In genomic region chr12:108724054-108724889, GRCh38 we compare ENCODE assay signal across 8 cellular contexts. TPM values are rescaled to one million over a fixed set of nuclear protein-coding genes. Genes with fewer than 3 reads are reported as not detected.
A peak's percentile ranks its signal among the peaks of the same experiment; 100 is the strongest.
DNase-seq lines count a peak whose midpoint lies in the region; ATAC-seq and TF ChIP-seq lines count a peak whose summit lies in the region.

No MANE protein-coding gene starts in this region.

- no peaks in the 10 kb centered on the region for H3K36me3 ChIP-seq in HEK293 (ENCODE audit: control insufficient read depth in 2 of 2, insufficient read depth in 1 of 2, low read length in 2 of 2)
- H3K36me3 ChIP-seq in skeletal muscle tissue (ENCODE audit: control insufficient read depth in 3 of 3, insufficient read depth in 3 of 3, low read length in 3 of 3), result no peaks in the 10 kb centered on the region

- H3K27ac ChIP-seq in HEK293 (ENCODE audit: extremely low read depth, low read depth, low read length) (no peak overlapping the region), skeletal muscle tissue (ENCODE audit: low read depth, low read length) (peak overlapping the region; percentile 66)

- H3K4me1 ChIP-seq in HEK293 (ENCODE audit: control insufficient read depth, insufficient read depth, low read length), result peaks cover 45% of the 10 kb centered on the region
- H3K4me1 ChIP-seq in skeletal muscle tissue (ENCODE audit: control insufficient read depth in 3 of 3, insufficient read depth in 3 of 3, low read length in 3 of 3), result peaks cover 50 to 72% (median 57%) of the 10 kb centered on the region in 3 donors

- H3K27me3 ChIP-seq in skeletal muscle tissue (ENCODE audit: control insufficient read depth in 3 of 3, insufficient read depth in 3 of 3, low read length in 3 of 3), result no peaks in the 10 kb centered on the region

- H3K9me3 ChIP-seq in HEK293 (ENCODE audit: control insufficient read depth, insufficient read depth, low read depth, low read length) (no peaks in the 10 kb centered on the region), skeletal muscle tissue (ENCODE audit: control insufficient read depth in 3 of 3, low read length in 3 of 3) (no peaks in the 10 kb centered on the region)

- H3K9ac ChIP-seq in skeletal muscle tissue (ENCODE audit: low read depth in 1 of 3, low read length in 3 of 3), result no peak overlapping the region

- H3K4me3 ChIP-seq in HEK293 (ENCODE audit: low read depth, low read length) (no peak overlapping the region), foreskin fibroblast (ENCODE audit: low read depth in 1 of 2, low read length in 2 of 2) (no peak overlapping the region), skeletal muscle tissue (ENCODE audit: low read length in 3 of 3) (no peak overlapping the region)

- TF ChIP-seq CTCF in HEK293 (tag by site-specific recombination; IDR thresholded peaks at IDR 0.05) (no peak), foreskin fibroblast (IDR thresholded peaks at IDR 0.05; ENCODE audit: low read depth, low read length) (no peak)

- POLR2A ChIA-PET in HEK293 (lab: Yijun Ruan, JAX), result interaction anchor here (0.9 kb wide), 1 partner anchor 34 kb away, joined by 3 read pairs; no protein-coding TSS in a partner anchor

- ATAC-seq in HG03342 (IDR thresholded peaks at IDR 0.05; ENCODE audit: unreplicated experiment), result no peak
- no peak for ATAC-seq in HG03097 (IDR thresholded peaks at IDR 0.05; ENCODE audit: low FRiP score, unreplicated experiment)

- CTCF ChIA-PET in HEK293 (lab: Yijun Ruan, JAX), result interaction anchor here (0.6 to 1.0 kb wide), 3 partner anchors 8 to 60 kb away, joined by 3 read pairs; no protein-coding TSS in a partner anchor

- peak; percentile 22 for DNase-seq in RPMI8226
- DNase-seq in foreskin fibroblast, result peak; percentile 53 to 68
- no peak for DNase-seq in DMS114 treated with DMSO at 0.1 percent for 48 hours (lab: John Stamatoyannopoulos, UW; ENCODE audit: unreplicated experiment)
- DNase-seq in NCI-H1048 (lab: John Stamatoyannopoulos, UW), result no peak

TF ChIP-seq in HEK293, 187 proteins besides CTCF, POLR2A, EP300 and RAD21:
- no peak for TF ChIP-seq ZNF324 (tag by site-specific recombination; IDR thresholded peaks at IDR 0.05)
- peak; percentile 64 for TF ChIP-seq ZBTB20 (tag by site-specific recombination; IDR thresholded peaks at IDR 0.05)
- peak; percentile 47; the same call in 1 of the 2 replicates for TF ChIP-seq PRDM10 (tag by site-specific recombination; IDR thresholded peaks at IDR 0.05)
- TF ChIP-seq ZNF600 (tag by site-specific recombination; IDR thresholded peaks at IDR 0.05), result peak; percentile 89

RNA-seq across cellular contexts. Expression of gene CORO1C, which starts 7.0 kb away (rescaled TPM):
- 154 TPM for total RNA-seq in skeletal muscle tissue

Comparison
In these comparisons a context has a peak if more than half of its experiments do, and no peak if none do; other contexts are left out.
1. DNase-seq: peak in RPMI8226 (single experiment) and foreskin fibroblast (2 of 2); none in DMS114 treated with DMSO at 0.1 percent for 48 hours (single experiment) and NCI-H1048 (single experiment).